ENCODE assay signal across 11 cellular contexts in genomic region chr1:246947255-246947654, GRCh38. TPM values are rescaled to one million over a fixed set of nuclear protein-coding genes. Genes with fewer than 3 reads are reported as not detected.
DNase-seq lines count a peak whose midpoint lies in the region; ATAC-seq and TF ChIP-seq lines count a peak whose summit lies in the region.
"Had no signal": no experiment of that assay in that cellular context is flagged by ENCODE, and none has a peak within 500 bp of the region (broad histone marks: within the 10 kb centered on the region; RNA-seq: fewer than 3 reads in every experiment).

No MANE protein-coding gene starts in this region.

- 60 to 62% methylated on average over 7 of the region's 7 CpGs for WGBS in esophagus squamous epithelium, 2 donors
- 79 to 89% methylated on average over 7 of the region's 7 CpGs for WGBS in lung, 2 donors

- intact Hi-C loops in esophagus squamous epithelium (cut with DNase I): no loop called here

- H3K36me3 ChIP-seq in esophagus squamous epithelium (no peaks in the 10 kb centered on the region), lung (ENCODE audit: control insufficient read depth in 2 of 2, insufficient read depth in 2 of 2, low read length in 2 of 2) (no peaks in the 10 kb centered on the region)

- no peaks in the 10 kb centered on the region for H3K9me3 Mint-ChIP-seq in activated CD8-positive, alpha-beta T cell treated with anti-CD3 and anti-CD28 coated beads, Interleukin-2, amount 10 ng/mL, durations not matched to agents 7 days and 5 days (ENCODE audit: insufficient read depth)

- ATAC-seq in lung (ENCODE audit: insufficient read depth, low FRiP score) (peak; percentile 80), HG03108 (IDR thresholded peaks at IDR 0.05; ENCODE audit: unreplicated experiment) (no peak), GM21423 (IDR thresholded peaks at IDR 0.05; ENCODE audit: unreplicated experiment) (no peak), HG03280 (IDR thresholded peaks at IDR 0.05; ENCODE audit: unreplicated experiment) (no peak)
- no peak for ATAC-seq in activated CD8-positive, alpha-beta T cell treated with anti-CD3 and anti-CD28 coated beads, Interleukin-2, amount 10 ng/mL, durations not matched to agents 7 days and 5 days
- ATAC-seq: stimulated activated naive CD8-positive, alpha-beta T cell treated with anti-CD3 and anti-CD28 coated beads, Interleukin-15, Interleukin-2, amounts not matched to agents 100 U/mL and 50 U/mL, for 24 hours had no signal

- POLR2A ChIA-PET in activated CD8-positive, alpha-beta T cell treated with anti-CD3 and anti-CD28 coated beads, Interleukin-2, amount 10 ng/mL, durations not matched to agents 7 days and 5 days (lab: Charles Lee): no interaction called here

- no peak overlapping the region for H3K27ac Mint-ChIP-seq in activated CD8-positive, alpha-beta T cell treated with anti-CD3 and anti-CD28 coated beads, Interleukin-2, amount 10 ng/mL, durations not matched to agents 7 days and 5 days

- DNase-seq in RPMI7951 (ENCODE audit: low read depth) (peak; percentile 77), esophagus squamous epithelium (lab: John Stamatoyannopoulos, UW) (no peak), lung (ENCODE audit: low spot score) (peak; percentile 36), superior temporal gyrus (ENCODE audit: extremely low spot score) (peak; percentile 71)
- DNase-seq in activated CD8-positive, alpha-beta T cell treated with anti-CD3 and anti-CD28 coated beads, Interleukin-2, amount 10 ng/mL, durations not matched to agents 7 days and 5 days: no peak
- DNase-seq: activated T-cell treated with anti-CD3 and anti-CD28 coated beads for 4 hours; stimulated activated naive CD8-positive, alpha-beta T cell treated with anti-CD3 and anti-CD28 coated beads, Interleukin-15, Interleukin-2, amounts not matched to agents 100 U/mL and 50 U/mL, for 24 hours had no signal

- H3K9me3 ChIP-seq in esophagus squamous epithelium: no peaks in the 10 kb centered on the region
- peaks cover 0 to 4% of the 10 kb centered on the region in 2 donors for H3K9me3 ChIP-seq in lung (ENCODE audit: control insufficient read depth in 2 of 2, insufficient read depth in 1 of 2, low read length in 1 of 2)

- no peaks in the 10 kb centered on the region for H3K36me3 Mint-ChIP-seq in activated CD8-positive, alpha-beta T cell treated with anti-CD3 and anti-CD28 coated beads, Interleukin-2, amount 10 ng/mL, durations not matched to agents 7 days and 5 days (ENCODE audit: low read depth)

- no peak overlapping the region for H3K4me3 Mint-ChIP-seq in activated CD8-positive, alpha-beta T cell treated with anti-CD3 and anti-CD28 coated beads, Interleukin-2, amount 10 ng/mL, durations not matched to agents 7 days and 5 days

- TF ChIP-seq CTCF in esophagus squamous epithelium (IDR thresholded peaks at IDR 0.05) (no peak), lung (IDR thresholded peaks at IDR 0.05; ENCODE audit: control extremely low read depth, extremely low read depth) (no peak)

- H3K4me1 ChIP-seq in esophagus squamous epithelium (peaks cover 0 to 36% (median 11%) of the 10 kb centered on the region in 3 donors), lung (ENCODE audit: control insufficient read depth in 2 of 2, insufficient read depth in 2 of 2, low read length in 2 of 2) (no peaks in the 10 kb centered on the region)

- TF ChIP-seq POLR2A in esophagus squamous epithelium (IDR thresholded peaks at IDR 0.05): no peak

- H3K27me3 ChIP-seq in esophagus squamous epithelium: no peaks in the 10 kb centered on the region
- H3K27me3 ChIP-seq in lung (ENCODE audit: control insufficient read depth, insufficient read depth): no peaks in the 10 kb centered on the region

- no peaks in the 10 kb centered on the region for H3K27me3 Mint-ChIP-seq in activated CD8-positive, alpha-beta T cell treated with anti-CD3 and anti-CD28 coated beads, Interleukin-2, amount 10 ng/mL, durations not matched to agents 7 days and 5 days (ENCODE audit: low read depth)
- H3K27me3 Mint-ChIP-seq: progenitor cell of endocrine pancreas had no signal

- CTCF ChIA-PET in activated CD8-positive, alpha-beta T cell treated with anti-CD3 and anti-CD28 coated beads, Interleukin-2, amount 10 ng/mL, durations not matched to agents 7 days and 5 days (lab: Charles Lee): no interaction called here

- H3K27ac ChIP-seq in esophagus squamous epithelium (peak overlapping the region; percentile 39 to 84 (median 76)), lung (ENCODE audit: low read depth in 1 of 2, low read length in 1 of 2) (no peak overlapping the region)

- no peaks in the 10 kb centered on the region for H3K4me1 Mint-ChIP-seq in activated CD8-positive, alpha-beta T cell treated with anti-CD3 and anti-CD28 coated beads, Interleukin-2, amount 10 ng/mL, durations not matched to agents 7 days and 5 days (ENCODE audit: low read depth)

- H3K4me3 ChIP-seq in esophagus squamous epithelium: no peak overlapping the region
- H3K4me3 ChIP-seq in lung: no peak overlapping the region

RNA-seq across cellular contexts. Expression of gene AHCTF1, which starts 15.5 kb away (rescaled TPM):
- 30.9 and 32.1 TPM in 2 replicates for total RNA-seq in RPMI7951 (2014; rRNA removed; shearing (Covaris generic))
- 10 to 100 TPM; 12.3 to 38.7 (median 29.0) TPM for total RNA-seq in esophagus squamous epithelium
- total RNA-seq in lung: 10 to 100 TPM; 31.1 to 44.3 TPM
- polyA plus RNA-seq in lung: 10 to 100 TPM in 1 of 2 donors, 1 to 10 TPM in 1; 7.9 to 13.3 TPM
- total RNA-seq in activated CD8-positive, alpha-beta T cell treated with anti-CD3 and anti-CD28 coated beads, Interleukin-2, amount 10 ng/mL, durations not matched to agents 7 days and 5 days: 10 to 100 TPM; 30.4 to 33.4 TPM

Comparison
In these comparisons a context has a peak if more than half of its experiments do, and no peak if none do; other contexts are left out.
1. DNase-seq: peak in RPMI7951 (single experiment), lung (single experiment) and superior temporal gyrus (single experiment); none in esophagus squamous epithelium (single experiment) and activated CD8-positive, alpha-beta T cell treated with anti-CD3 and anti-CD28 coated beads, Interleukin-2, amount 10 ng/mL, durations not matched to agents 7 days and 5 days (single experiment).
2. H3K27ac ChIP-seq: peak in esophagus squamous epithelium (4 of 4); none in lung (0 of 2).